9 cellular contexts compared by ENCODE assay signal in genomic region chr17:45225964-45226530, GRCh38. TPM values are rescaled to one million over a fixed set of nuclear protein-coding genes. Genes with fewer than 3 reads are reported as not detected.
DNase-seq lines count a peak whose midpoint lies in the region; FAIRE-seq and TF ChIP-seq lines count a peak whose summit lies in the region.
"Had no signal": no experiment of that assay in that cellular context is flagged by ENCODE, and none has a peak within 500 bp of the region (broad histone marks: within the 10 kb centered on the region; RNA-seq: fewer than 3 reads in every experiment).

No MANE protein-coding gene starts in this region.

- H3K9me3 ChIP-seq in DOHH2 (ENCODE audit: control insufficient read depth, insufficient read depth, low read length) = no peaks in the 10 kb centered on the region

- peak overlapping the region; percentile 99 for H3K27ac Mint-ChIP-seq in activated T-cell treated with anti-CD3 and anti-CD28 coated beads, Interleukin-2, amount 50 U/mL, for 24 hours

- H3K36me3 Mint-ChIP-seq in activated T-cell treated with anti-CD3 and anti-CD28 coated beads, Interleukin-2, amount 50 U/mL, for 24 hours (ENCODE audit: low read depth) = peaks cover 52% of the 10 kb centered on the region

- TF ChIP-seq CTCF in DOHH2 (IDR thresholded peaks at IDR 0.05; ENCODE audit: low read depth, low read length, poor library complexity, severe bottlenecking) = no peak

- peak; percentile 38 for FAIRE-seq in H54 (lab: Jason Lieb, UNC)

- H3F3A ChIP-seq in DOHH2 (ENCODE audit: control insufficient read depth, insufficient read depth) = peaks cover 12% of the 10 kb centered on the region; the same call in 1 of the 2 replicates

- peaks cover 75% of the 10 kb centered on the region for H3K79me2 ChIP-seq in DOHH2 (ENCODE audit: control insufficient read depth, low read length)

- peaks cover 75% of the 10 kb centered on the region for H3K4me1 Mint-ChIP-seq in activated T-cell treated with anti-CD3 and anti-CD28 coated beads, Interleukin-2, amount 50 U/mL, for 24 hours (ENCODE audit: low read depth)

- no peak for TF ChIP-seq POLR2A in H54 (IDR thresholded peaks at IDR 0.05; ENCODE audit: low read depth, low read length)

- H3K36me3 ChIP-seq in DOHH2 (ENCODE audit: control insufficient read depth, low read length) = no peaks in the 10 kb centered on the region

- H3K9me2 ChIP-seq in DOHH2 (replicated peaks; ENCODE audit: control insufficient read depth, low read length) = no peaks in the 10 kb centered on the region

- peaks cover 3% of the 10 kb centered on the region; the same call in 1 of the 2 replicates for H3K27me3 ChIP-seq in DOHH2 (ENCODE audit: control insufficient read depth, low read length)

- intact Hi-C loops in cardiac septum (cut with DNase I) = no loop called here

- H3K4me1 ChIP-seq in DOHH2 (ENCODE audit: control insufficient read depth, low read length) = peaks cover 78% of the 10 kb centered on the region

- no peaks in the 10 kb centered on the region for H3K9me3 Mint-ChIP-seq in activated T-cell treated with anti-CD3 and anti-CD28 coated beads, Interleukin-2, amount 50 U/mL, for 24 hours
- H3K9me3 Mint-ChIP-seq: nephron had no signal

- H3K4me3 ChIP-seq in DOHH2 (ENCODE audit: low read length) = peak overlapping the region; percentile 95

- H3K4me3 Mint-ChIP-seq in activated T-cell treated with anti-CD3 and anti-CD28 coated beads, Interleukin-2, amount 50 U/mL, for 24 hours = peak overlapping the region; percentile 98
- H3K4me3 Mint-ChIP-seq: nephron had no signal

- peak overlapping the region; percentile 86 for H3K4me2 ChIP-seq in DOHH2 (ENCODE audit: low read length)

- peak overlapping the region; percentile 88 for H3K27ac ChIP-seq in DOHH2 (ENCODE audit: low read depth, low read length)

- DNase-seq in H54 (ENCODE audit: insufficient read length, low spot score) (no peak), NOMO-1 treated with dmso at 0.1 percent for 144 hours (lab: John Stamatoyannopoulos, UW; ENCODE audit: unreplicated experiment) (peak; percentile 92), cardiac septum (ENCODE audit: low spot score) (peak; percentile 96), islet precursor cell (no peak), ecto neural progenitor cell (ENCODE audit: low spot score) (no peak)
- peak; percentile 94 for DNase-seq in activated T-cell treated with anti-CD3 and anti-CD28 coated beads, Interleukin-2, amount 50 U/mL, for 24 hours
- DNase-seq in stimulated activated CD4-positive, alpha-beta T cell treated with anti-CD3 and anti-CD28 coated beads, Interleukin-1b, Interleukin-23, amount 100 ng/mL, for 4 hours (ENCODE audit: low read depth in 2 of 2) = peak; percentile 91

- H4K20me1 ChIP-seq in DOHH2 (ENCODE audit: control insufficient read depth, insufficient read depth, low read depth, low read length) = no peaks in the 10 kb centered on the region

- no peaks in the 10 kb centered on the region for H3K27me3 Mint-ChIP-seq in activated T-cell treated with anti-CD3 and anti-CD28 coated beads, Interleukin-2, amount 50 U/mL, for 24 hours

RNA-seq across cellular contexts. Expression of gene FMNL1, which starts 4.4 kb away (rescaled TPM):
- 12.2 TPM for total RNA-seq in cardiac septum

RNA-seq across cellular contexts. Expression of gene SPATA32, which starts 35.8 kb away (rescaled TPM):
- total RNA-seq in cardiac septum = not detected

Comparison
In these comparisons a context has a peak if more than half of its experiments do, and no peak if none do; other contexts are left out.
1. DNase-seq: peak in NOMO-1 treated with dmso at 0.1 percent for 144 hours (single experiment), activated T-cell treated with anti-CD3 and anti-CD28 coated beads, Interleukin-2, amount 50 U/mL, for 24 hours (single experiment), cardiac septum (single experiment) and stimulated activated CD4-positive, alpha-beta T cell treated with anti-CD3 and anti-CD28 coated beads, Interleukin-1b, Interleukin-23, amount 100 ng/mL, for 4 hours (2 of 2); none in H54 (single experiment), islet precursor cell (single experiment) and ecto neural progenitor cell (single experiment).